9 cellular contexts compared by ENCODE assay signal in the genomic region with DNA sequence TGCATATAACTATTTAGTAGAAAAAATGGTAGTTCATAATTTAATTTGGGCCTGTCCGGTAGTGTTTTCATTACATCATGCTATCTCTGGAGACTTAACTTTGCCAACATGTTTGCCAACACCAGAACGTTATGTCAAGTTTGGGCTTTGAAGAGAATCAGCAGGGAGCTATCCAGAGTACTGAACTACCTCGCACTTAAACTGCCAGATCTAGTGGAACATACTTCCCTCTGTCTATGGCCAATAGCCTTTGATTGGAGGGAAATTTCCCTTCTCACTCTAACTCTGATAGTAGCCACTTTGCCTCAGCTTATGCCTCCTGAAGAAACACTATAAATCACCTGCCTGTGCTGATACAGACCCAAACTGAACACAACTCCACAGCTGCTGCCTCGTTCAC. TPM values are rescaled to one million over a fixed set of nuclear protein-coding genes. Genes with fewer than 3 reads are reported as not detected.
DNase-seq lines count a peak whose midpoint lies in the region; ATAC-seq and TF ChIP-seq lines count a peak whose summit lies in the region.
"Had no signal": no experiment of that assay in that cellular context is flagged by ENCODE, and none has a peak within 500 bp of the region (broad histone marks: within the 10 kb centered on the region; RNA-seq: fewer than 3 reads in every experiment).

No MANE protein-coding gene starts in this region.

- no peaks in the 10 kb centered on the region for H3K36me3 Mint-ChIP-seq in CD4-positive, alpha-beta memory T cell

- no peak overlapping the region for H3K4me3 ChIP-seq in Jurkat, Clone E6-1 (ENCODE audit: low read length)
- H3K4me3 ChIP-seq in left lung, result no peak overlapping the region
- no peak overlapping the region for H3K4me3 ChIP-seq in CD4-positive, alpha-beta memory T cell (ENCODE audit: low read length in 2 of 2)

- peaks cover 0 to 3% (median 0%) of the 10 kb centered on the region in 4 donors for H3K4me1 Mint-ChIP-seq in CD4-positive, alpha-beta memory T cell

- no peaks in the 10 kb centered on the region for H3K36me3 ChIP-seq in left lung
- no peaks in the 10 kb centered on the region for H3K36me3 ChIP-seq in CD4-positive, alpha-beta memory T cell (ENCODE audit: insufficient read depth, low read length)

- H3K4me1 ChIP-seq in left lung, result no peaks in the 10 kb centered on the region
- H3K4me1 ChIP-seq in CD4-positive, alpha-beta memory T cell (ENCODE audit: insufficient read depth, low read length), result no peaks in the 10 kb centered on the region

- H3K27me3 Mint-ChIP-seq in CD4-positive, alpha-beta memory T cell, result peaks cover 0 to 1% of the 10 kb centered on the region in 2 donors

- in situ Hi-C loops in GM13977 (cut with MboI; ENCODE audit: low pct_unique_long_range_greater_than_20kb, low sequenced_read_pairs, unreplicated experiment), result no loop called here

- intact Hi-C loops in left lung (cut with DNase I), result no loop called here
- intact Hi-C loops in CD4-positive, alpha-beta memory T cell (cut with micrococcal nuclease), result no loop called here
- intact Hi-C loops in posterior vena cava (cut with DNase I), result no loop called here

- POLR2A ChIA-PET in CD4-positive, alpha-beta memory T cell (lab: Charles Lee; ENCODE audit: partially characterized antibody), result no interaction called here

- no peak overlapping the region for H3K27ac ChIP-seq in left lung
- H3K27ac ChIP-seq in CD4-positive, alpha-beta memory T cell (ENCODE audit: low read depth, low read length), result no peak overlapping the region

- TF ChIP-seq CTCF in GM13977 (IDR thresholded peaks at IDR 0.05; ENCODE audit: extremely low read depth, insufficient read depth, missing control alignments), result no peak
- no peak for TF ChIP-seq CTCF in left lung (IDR thresholded peaks at IDR 0.05)

- H3K9me3 Mint-ChIP-seq in CD4-positive, alpha-beta memory T cell, result peaks cover 0 to 2% (median 0%) of the 10 kb centered on the region in 8 donors

- ATAC-seq in left lung (peak; percentile 72), HG03039 (IDR thresholded peaks at IDR 0.05; ENCODE audit: unreplicated experiment) (no peak)

- CTCF ChIA-PET in CD4-positive, alpha-beta memory T cell (lab: Charles Lee; ENCODE audit: partially characterized antibody), result interaction anchor here (0.9 to 1.6 kb wide), 2 partner anchors 8 to 20 kb away, joined by 3 to 4 read pairs; no protein-coding TSS in a partner anchor

- H3K27ac Mint-ChIP-seq in CD4-positive, alpha-beta memory T cell, result no peak overlapping the region

- DNase-seq in GM13977 (ENCODE audit: low spot score) (peak; percentile 12), astrocyte of the hippocampus (ENCODE audit: low read depth, low spot score) (peak; percentile 81), left lung (no peak), posterior vena cava (ENCODE audit: low spot score) (no peak)
- DNase-seq in Jurkat, Clone E6-1 (ENCODE audit: low read depth, low spot score), result peak; percentile 27
- DNase-seq in CD4-positive, alpha-beta memory T cell, result no peak
- DNase-seq in central memory CD4-positive, alpha-beta T cell, result no peak
- DNase-seq: stimulated activated CD4-positive, alpha-beta T cell treated with anti-CD3 and anti-CD28 coated beads, Interleukin-2, amount 100 ng/mL, for 48 hours had no signal

- H3K27me3 ChIP-seq in left lung, result no peaks in the 10 kb centered on the region
- H3K27me3 ChIP-seq in CD4-positive, alpha-beta memory T cell (ENCODE audit: insufficient read depth, low read length), result no peaks in the 10 kb centered on the region

- no peak overlapping the region for H3K4me3 Mint-ChIP-seq in CD4-positive, alpha-beta memory T cell

- no peaks in the 10 kb centered on the region for H3K9me3 ChIP-seq in left lung
- no peaks in the 10 kb centered on the region for H3K9me3 ChIP-seq in CD4-positive, alpha-beta memory T cell (ENCODE audit: control insufficient read depth in 1 of 2, low read length in 2 of 2)

RNA-seq across cellular contexts. Expression of gene LRRC53, which starts 10.0 kb away (rescaled TPM):
- polyA plus RNA-seq in Jurkat, Clone E6-1 (2012; ENCODE audit: insufficient read depth, insufficient read length), result not detected
- total RNA-seq in left lung (not detected), posterior vena cava (not detected)
- total RNA-seq in CD4-positive, alpha-beta memory T cell, result not detected
- not detected for polyA plus RNA-seq in CD4-positive, alpha-beta memory T cell

Comparison
In these comparisons a context has a peak if more than half of its experiments do, and no peak if none do; other contexts are left out.
1. DNase-seq: peak in GM13977 (single experiment), Jurkat, Clone E6-1 (single experiment) and astrocyte of the hippocampus (single experiment); none in left lung (0 of 2), CD4-positive, alpha-beta memory T cell (0 of 5), posterior vena cava (single experiment) and central memory CD4-positive, alpha-beta T cell (single experiment).